In genomic region chr16:1054660-1055556, GRCh38 we compare ENCODE assay signal across 9 cellular contexts. TPM values are rescaled to one million over a fixed set of nuclear protein-coding genes. Genes with fewer than 3 reads are reported as not detected.
DNase-seq lines count a peak whose midpoint lies in the region; ATAC-seq and TF ChIP-seq lines count a peak whose summit lies in the region.
"Had no signal": no experiment of that assay in that cellular context is flagged by ENCODE, and none has a peak within 500 bp of the region (broad histone marks: within the 10 kb centered on the region; RNA-seq: fewer than 3 reads in every experiment).

No MANE protein-coding gene starts in this region.

- peaks cover 1% of the 10 kb centered on the region for H3K27me3 Mint-ChIP-seq in chondrocyte (ENCODE audit: low read depth)
- peaks cover 0 to 13% of the 10 kb centered on the region in 2 donors for H3K27me3 Mint-ChIP-seq in effector memory CD8-positive, alpha-beta T cell

- 8% methylated on average over 20 of the region's 34 CpGs for WGBS in SK-N-SH (ENCODE audit: low lambda C conversion rate)
- WGBS in liver, result 24% methylated on average over 34 of the region's 34 CpGs

- H3K9me3 ChIP-seq in SK-N-SH (no peaks in the 10 kb centered on the region), liver (ENCODE audit: control insufficient read depth in 4 of 4, low read length in 3 of 4) (no peaks in the 10 kb centered on the region)

- peaks cover 3% of the 10 kb centered on the region for H3K36me3 Mint-ChIP-seq in chondrocyte (ENCODE audit: low read depth)
- H3K36me3 Mint-ChIP-seq in effector memory CD8-positive, alpha-beta T cell (ENCODE audit: insufficient read depth), result no peaks in the 10 kb centered on the region

- H3K4me3 ChIP-seq in AG04449 (ENCODE audit: low read depth, low read length) (no peak overlapping the region), GM12875 (ENCODE audit: low read depth, low read length) (no peak overlapping the region), SK-N-SH (ENCODE audit: low read depth in 2 of 2, low read length in 1 of 2) (peak overlapping the region in 1 of 2 experiments; percentile 46; a peak in 1 of 4 replicates), liver (ENCODE audit: low read depth in 1 of 3, low read length in 3 of 3) (no peak overlapping the region)

- peaks cover 5% of the 10 kb centered on the region for H3K9me3 Mint-ChIP-seq in chondrocyte (ENCODE audit: low read depth)
- H3K9me3 Mint-ChIP-seq in effector memory CD8-positive, alpha-beta T cell, result peaks cover 0 to 3% of the 10 kb centered on the region in 2 donors

- H3K9ac ChIP-seq in SK-N-SH (no peak overlapping the region), liver (ENCODE audit: low read depth in 1 of 2, low read length in 2 of 2) (no peak overlapping the region)

- H4K20me1 ChIP-seq in SK-N-SH (ENCODE audit: insufficient read depth), result no peaks in the 10 kb centered on the region

- no peak overlapping the region for H2AFZ ChIP-seq in SK-N-SH (ENCODE audit: low read depth)

- H3K4me1 ChIP-seq in SK-N-SH (ENCODE audit: control insufficient read depth in 1 of 2, insufficient read depth in 2 of 2, low read depth in 1 of 2, low read length in 1 of 2) (no peaks in the 10 kb centered on the region; a peak in 1 of 4 replicates), liver (ENCODE audit: control insufficient read depth in 4 of 4, insufficient read depth in 4 of 4, low read length in 3 of 4) (no peaks in the 10 kb centered on the region)

- ATAC-seq in effector memory CD8-positive, alpha-beta T cell (replicated peaks), result no peak
- ATAC-seq in HG02759 (IDR thresholded peaks at IDR 0.05; ENCODE audit: unreplicated experiment), result no peak

- H3K4me1 Mint-ChIP-seq in chondrocyte (ENCODE audit: low read depth), result no peaks in the 10 kb centered on the region
- H3K4me1 Mint-ChIP-seq in effector memory CD8-positive, alpha-beta T cell (ENCODE audit: low read depth in 2 of 2), result peaks cover 0 to 2% of the 10 kb centered on the region in 2 donors

- TF ChIP-seq EP300 in SK-N-SH (IDR thresholded peaks at IDR 0.05; ENCODE audit: borderline replicate concordance in 1 of 2, low read depth in 1 of 2, low read length in 1 of 2), result no peak

- no peak overlapping the region for H3K4me3 Mint-ChIP-seq in chondrocyte (ENCODE audit: unreplicated experiment)
- H3K4me3 Mint-ChIP-seq in effector memory CD8-positive, alpha-beta T cell, result no peak overlapping the region

- no peaks in the 10 kb centered on the region for H3K36me3 ChIP-seq in SK-N-SH (replicated peaks in 1 of 2; ENCODE audit: control insufficient read depth in 1 of 2, insufficient read depth in 2 of 2, low read length in 1 of 2)
- no peaks in the 10 kb centered on the region for H3K36me3 ChIP-seq in liver (ENCODE audit: control insufficient read depth in 4 of 4, insufficient read depth in 3 of 4, low read depth in 1 of 4, low read length in 3 of 4)

- H3K4me2 ChIP-seq in SK-N-SH, result no peak overlapping the region

- TF ChIP-seq RAD21 in SK-N-SH (IDR thresholded peaks at IDR 0.05; ENCODE audit: low read length) (peak; percentile 83), liver (IDR thresholded peaks at IDR 0.05) (peak; percentile 82 to 85)

- H3F3A ChIP-seq in SK-N-SH (replicated peaks; ENCODE audit: insufficient read depth), result no peaks in the 10 kb centered on the region

- DNase-seq in AG04449 (ENCODE audit: low read depth, low spot score) (no peak), SK-N-SH (peak; percentile 91), chondrocyte (ENCODE audit: low spot score) (no peak), stromal cell of bone marrow (ENCODE audit: low read depth) (peak; percentile 13)
- DNase-seq in effector memory CD8-positive, alpha-beta T cell, result no peak

- H3K27ac Mint-ChIP-seq in chondrocyte (ENCODE audit: unreplicated experiment), result no peak overlapping the region
- H3K27ac Mint-ChIP-seq in effector memory CD8-positive, alpha-beta T cell, result no peak overlapping the region

- no peak overlapping the region for H3K27ac ChIP-seq in SK-N-SH (ENCODE audit: low read depth in 2 of 2, low read length in 1 of 2)
- no peak overlapping the region for H3K27ac ChIP-seq in liver (ENCODE audit: low read depth in 1 of 2, low read length in 2 of 2)

- POLR2A ChIA-PET in AG04449 (lab: Yijun Ruan, JAX) (no interaction called here), SK-N-SH (lab: Yijun Ruan, JAX) (no interaction called here)

- H3K27me3 ChIP-seq in SK-N-SH (ENCODE audit: insufficient read depth), result peaks cover 26% of the 10 kb centered on the region
- peaks cover 0 to 4% (median 0%) of the 10 kb centered on the region in 4 donors for H3K27me3 ChIP-seq in liver (ENCODE audit: control insufficient read depth in 4 of 4, insufficient read depth in 4 of 4, low read length in 3 of 4)

- no peaks in the 10 kb centered on the region for H3K9me2 ChIP-seq in SK-N-SH

- CTCF ChIA-PET in AG04449 (lab: Yijun Ruan, JAX), result interaction anchor here (0.6 to 5.5 kb wide), 23 partner anchors 7 to 342 kb away, joined by 3 to 79 read pairs (median 3); partner anchors contain the start of genes ANTKMT, METRN and SSTR5
- CTCF ChIA-PET in SK-N-SH (lab: Yijun Ruan, JAX), result interaction anchor here (0.6 to 5.5 kb wide), 33 partner anchors 10 to 348 kb away, joined by 3 to 76 read pairs (median 4); partner anchors contain the start of genes C1QTNF8, CIAO3 and GNG13

- TF ChIP-seq CTCF in AG04449 (IDR thresholded peaks at IDR 0.05; ENCODE audit: insufficient read depth, low read length, missing control alignments), result peak; percentile 89
- peak; percentile 76 for TF ChIP-seq CTCF in GM12875 (IDR thresholded peaks at IDR 0.05; ENCODE audit: borderline replicate concordance, insufficient read depth, low read depth, low read length)
- peak; percentile 78 for TF ChIP-seq CTCF in SK-N-SH (IDR thresholded peaks at IDR 0.05)
- TF ChIP-seq CTCF in chondrocyte (IDR thresholded peaks at IDR 0.05), result peak; percentile 92
- TF ChIP-seq CTCF in liver (IDR thresholded peaks at IDR 0.05; ENCODE audit: low read depth, low read length, missing input control), result peak; percentile 71

- no peaks in the 10 kb centered on the region for H3K79me2 ChIP-seq in SK-N-SH (ENCODE audit: insufficient read depth)

TF ChIP-seq in SK-N-SH, 30 proteins besides CTCF, POLR2A, EP300 and RAD21:
- TF ChIP-seq SMC3 (IDR thresholded peaks at IDR 0.05; ENCODE audit: low read depth, low read length) (peak; percentile 81), GATA2 (CRISPR knock-in tag; IDR thresholded peaks at IDR 0.05) (no peak), MAX (IDR thresholded peaks at IDR 0.05; ENCODE audit: low read depth) (0 out of 2 replicates have a peak, but pooled peaks have one; percentile 14), CHD2 (IDR thresholded peaks at IDR 0.05; ENCODE audit: low read length, partially characterized antibody) (no peak)

TF ChIP-seq in liver, 16 proteins besides CTCF, POLR2A, EP300 and RAD21:
- no peak for TF ChIP-seq SP1 (IDR thresholded peaks at IDR 0.05)
- TF ChIP-seq REST (IDR thresholded peaks at IDR 0.05), result no peak
- TF ChIP-seq FOXA2 (IDR thresholded peaks at IDR 0.05), result no peak
- no peak for TF ChIP-seq JUND (IDR thresholded peaks at IDR 0.05)
- TF ChIP-seq HNF4A (conservative IDR thresholded peaks at IDR 0.05), result no peak
- TF ChIP-seq TAF1 (conservative IDR thresholded peaks at IDR 0.05), result no peak
- TF ChIP-seq, protein P1, sequence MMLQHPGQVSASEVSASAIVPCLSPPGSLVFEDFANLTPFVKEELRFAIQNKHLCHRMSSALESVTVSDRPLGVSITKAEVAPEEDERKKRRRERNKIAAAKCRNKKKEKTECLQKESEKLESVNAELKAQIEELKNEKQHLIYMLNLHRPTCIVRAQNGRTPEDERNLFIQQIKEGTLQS (IDR thresholded peaks at IDR 0.05), result no peak
- TF ChIP-seq GABPA (IDR thresholded peaks at IDR 0.05 in 1 of 2, conservative IDR thresholded peaks at IDR 0.05 in 1 of 2), result no peak
- no peak for TF ChIP-seq MAX (IDR thresholded peaks at IDR 0.05)
- TF ChIP-seq NR2F2 (IDR thresholded peaks at IDR 0.05), result no peak
- TF ChIP-seq YY1 (IDR thresholded peaks at IDR 0.05), result no peak

RNA-seq across cellular contexts. Expression of gene SSTR5, which starts 17.6 kb away (rescaled TPM):
- polyA plus RNA-seq in SK-N-SH (2012; rRNA removed) (not detected in 2 replicates), liver (not detected)
- 0.01 TPM in 1 of 2 replicates, not detected in the other for polyA plus RNA-seq in SK-N-SH (2012; cell fraction: cytosol; rRNA removed)
- polyA plus RNA-seq in SK-N-SH (2012; cell fraction: nucleus; rRNA removed), result not detected in 2 replicates
- total RNA-seq in chondrocyte (not detected in 3 replicates), liver (not detected)

RNA-seq across cellular contexts. Expression of gene C1QTNF8, which starts 41.1 kb away (rescaled TPM):
- polyA plus RNA-seq in SK-N-SH (2012; rRNA removed), result not detected in 2 replicates
- polyA plus RNA-seq in SK-N-SH (2012; cell fraction: cytosol; rRNA removed), result not detected in 2 replicates
- polyA plus RNA-seq in SK-N-SH (2012; cell fraction: nucleus; rRNA removed), result not detected in 2 replicates
- total RNA-seq in chondrocyte, result not detected in 3 replicates
- not detected for total RNA-seq in liver
- not detected for polyA plus RNA-seq in liver
- polyA plus RNA-seq: esophagus had no signal

Comparison
In these comparisons a context has a peak if more than half of its experiments do, and no peak if none do; other contexts are left out.
1. DNase-seq: peak in SK-N-SH (single experiment) and stromal cell of bone marrow (single experiment); none in AG04449 (single experiment), chondrocyte (single experiment) and effector memory CD8-positive, alpha-beta T cell (0 of 3).
2. Peak in every context shown above with its lines, with median percentiles within 50 percentile points of each other: CTCF ChIP-seq.